In the genomic region with DNA sequence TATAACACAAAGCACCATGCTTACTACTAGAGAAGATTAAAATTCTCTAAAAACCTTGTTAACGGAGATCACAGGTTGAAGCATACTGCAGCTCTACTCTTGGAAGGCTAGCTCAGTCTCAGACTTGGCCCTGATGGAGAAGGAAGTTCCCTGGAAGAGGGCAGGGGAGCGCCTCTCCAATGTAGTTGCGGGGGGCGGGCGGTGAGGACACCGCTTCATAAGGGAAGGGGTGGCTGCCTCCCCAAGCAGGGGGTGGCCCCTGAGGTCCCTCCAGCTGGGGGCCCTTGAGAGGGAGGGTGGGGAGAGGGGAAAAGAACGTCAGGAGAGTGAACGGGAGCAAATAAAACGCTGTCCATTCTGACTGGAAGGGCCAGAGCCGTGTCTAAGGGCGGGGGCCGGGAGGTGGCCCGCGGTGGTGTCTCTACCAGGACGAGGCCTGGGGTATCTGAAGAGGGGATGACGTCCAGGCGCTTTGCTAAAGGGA, we compare ENCODE assay signal across 1 cellular context.
TF ChIP-seq lines count a peak whose summit lies in the region.

No MANE protein-coding gene starts in this region.

TF ChIP-seq in H1, 55 proteins besides CTCF, POLR2A, EP300 and RAD21:
- TF ChIP-seq SIN3A (conservative IDR thresholded peaks at IDR 0.05 in 1 of 2, IDR thresholded peaks at IDR 0.05 in 1 of 2; ENCODE audit: low read depth in 1 of 2, low read length in 2 of 2): peak in 1 of 2 experiments; percentile 42; a peak in 1 of 4 replicates
- TF ChIP-seq, protein P1, sequence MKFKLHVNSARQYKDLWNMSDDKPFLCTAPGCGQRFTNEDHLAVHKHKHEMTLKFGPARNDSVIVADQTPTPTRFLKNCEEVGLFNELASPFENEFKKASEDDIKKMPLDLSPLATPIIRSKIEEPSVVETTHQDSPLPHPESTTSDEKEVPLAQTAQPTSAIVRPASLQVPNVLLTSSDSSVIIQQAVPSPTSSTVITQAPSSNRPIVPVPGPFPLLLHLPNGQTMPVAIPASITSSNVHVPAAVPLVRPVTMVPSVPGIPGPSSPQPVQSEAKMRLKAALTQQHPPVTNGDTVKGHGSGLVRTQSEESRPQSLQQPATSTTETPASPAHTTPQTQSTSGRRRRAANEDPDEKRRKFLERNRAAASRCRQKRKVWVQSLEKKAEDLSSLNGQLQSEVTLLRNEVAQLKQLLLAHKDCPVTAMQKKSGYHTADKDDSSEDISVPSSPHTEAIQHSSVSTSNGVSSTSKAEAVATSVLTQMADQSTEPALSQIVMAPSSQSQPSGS (IDR thresholded peaks at IDR 0.05; ENCODE audit: low read length): no peak
- TF ChIP-seq MAFK (IDR thresholded peaks at IDR 0.05; ENCODE audit: low read depth, low read length): no peak
- TF ChIP-seq TAF1 (IDR thresholded peaks at IDR 0.05; ENCODE audit: low read depth, low read length): peak; percentile 18; the same call in 1 of the 2 replicates
